ENCODE assay signal across 8 cellular contexts in the genomic region with DNA sequence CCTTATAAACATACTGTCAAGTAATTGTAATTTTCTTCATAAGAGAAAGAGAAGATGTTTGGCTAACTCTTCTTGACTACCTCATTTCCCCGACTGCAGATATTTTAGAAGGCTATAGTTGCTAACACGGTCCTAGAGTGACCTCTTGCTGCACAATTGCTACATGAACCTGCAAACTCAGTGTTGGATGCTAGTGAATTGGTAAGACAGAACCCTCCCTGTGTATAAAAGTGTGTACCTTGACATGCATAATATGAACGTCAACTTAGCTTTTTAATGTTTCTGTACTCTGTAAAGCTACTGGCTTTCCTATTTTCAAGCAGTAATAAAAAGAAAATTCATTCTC.
DNase-seq lines count a peak whose midpoint lies in the region; ATAC-seq and TF ChIP-seq lines count a peak whose summit lies in the region.

No MANE protein-coding gene starts in this region.

- H3K9me3 Mint-ChIP-seq in activated naive CD8-positive, alpha-beta T cell treated with anti-CD3 and anti-CD28 coated beads, Interleukin-2, amount 50 U/mL, for 24 hours = no peaks in the 10 kb centered on the region

- H3K27me3 ChIP-seq in GM06990 (replicated peaks; ENCODE audit: control insufficient read depth, insufficient read depth, low read length) (no peaks in the 10 kb centered on the region), RWPE2 (ENCODE audit: insufficient read depth, poor library complexity, severe bottlenecking) (peaks cover 11% of the 10 kb centered on the region)

- DNase-seq in GM06990 (ENCODE audit: extremely low read depth, insufficient read length) (no peak), RWPE2 (ENCODE audit: low spot score) (no peak), iPS-NIHi7 (ENCODE audit: extremely low spot score) (peak; percentile 31), activated gamma-delta T cell treated with Interleukin-2 at 50 U/mL for 16 hours (no peak)
- no peak for DNase-seq in activated effector memory CD4-positive, alpha-beta T cell treated with anti-CD3 and anti-CD28 coated beads, Interleukin-2, amount 50 U/mL, for 16 hours
- DNase-seq in activated naive CD8-positive, alpha-beta T cell treated with anti-CD3 and anti-CD28 coated beads, Interleukin-2, amount 50 U/mL, for 24 hours = no peak
- DNase-seq in activated CD4-positive, alpha-beta T cell treated with anti-CD3 and anti-CD28 coated beads, Interleukin-2, amount 50 U/mL, for 1 hour = no peak

- H3K4me1 Mint-ChIP-seq in activated naive CD8-positive, alpha-beta T cell treated with anti-CD3 and anti-CD28 coated beads, Interleukin-2, amount 50 U/mL, for 24 hours = no peaks in the 10 kb centered on the region

- H3K4me1 ChIP-seq in RWPE2 (ENCODE audit: insufficient read depth, poor library complexity, severe bottlenecking) = no peaks in the 10 kb centered on the region

- TF ChIP-seq CTCF in GM06990 (IDR thresholded peaks at IDR 0.05; ENCODE audit: insufficient read depth, low read length, poor library complexity, severe bottlenecking) = peak; percentile 39
- peak; percentile 38 for TF ChIP-seq CTCF in RWPE2 (IDR thresholded peaks at IDR 0.05; ENCODE audit: poor library complexity, severe bottlenecking)

- H3K36me3 ChIP-seq in GM06990 (ENCODE audit: control insufficient read depth, insufficient read depth, low read length) (no peaks in the 10 kb centered on the region), RWPE2 (ENCODE audit: low read depth) (no peaks in the 10 kb centered on the region)

- no peak overlapping the region for H3K4me3 ChIP-seq in GM06990 (replicated peaks; ENCODE audit: low read depth, low read length)
- no peak overlapping the region for H3K4me3 ChIP-seq in RWPE2 (ENCODE audit: severe bottlenecking)

- H3K36me3 Mint-ChIP-seq in activated naive CD8-positive, alpha-beta T cell treated with anti-CD3 and anti-CD28 coated beads, Interleukin-2, amount 50 U/mL, for 24 hours (ENCODE audit: low read depth) = no peaks in the 10 kb centered on the region

- no peaks in the 10 kb centered on the region for H3K9me3 ChIP-seq in RWPE2 (ENCODE audit: severe bottlenecking)

- no peak overlapping the region for H3K27ac ChIP-seq in RWPE2 (ENCODE audit: poor library complexity, severe bottlenecking)

- H3K4me3 Mint-ChIP-seq in activated naive CD8-positive, alpha-beta T cell treated with anti-CD3 and anti-CD28 coated beads, Interleukin-2, amount 50 U/mL, for 24 hours = no peak overlapping the region

- no peak overlapping the region for H3K27ac Mint-ChIP-seq in activated naive CD8-positive, alpha-beta T cell treated with anti-CD3 and anti-CD28 coated beads, Interleukin-2, amount 50 U/mL, for 24 hours

- ATAC-seq in HG03520 (IDR thresholded peaks at IDR 0.05; ENCODE audit: unreplicated experiment) = peak; percentile 74
- peak; percentile 71; the same call in 2 of the 3 replicates for ATAC-seq in RWPE2 (ENCODE audit: low read depth)
- no peak for ATAC-seq in activated naive CD8-positive, alpha-beta T cell treated with anti-CD3 and anti-CD28 coated beads, Interleukin-2, amount 50 U/mL, for 24 hours

- peaks cover 12% of the 10 kb centered on the region for H3K27me3 Mint-ChIP-seq in activated naive CD8-positive, alpha-beta T cell treated with anti-CD3 and anti-CD28 coated beads, Interleukin-2, amount 50 U/mL, for 24 hours
